20 cellular contexts compared by ENCODE assay signal in the genomic region with DNA sequence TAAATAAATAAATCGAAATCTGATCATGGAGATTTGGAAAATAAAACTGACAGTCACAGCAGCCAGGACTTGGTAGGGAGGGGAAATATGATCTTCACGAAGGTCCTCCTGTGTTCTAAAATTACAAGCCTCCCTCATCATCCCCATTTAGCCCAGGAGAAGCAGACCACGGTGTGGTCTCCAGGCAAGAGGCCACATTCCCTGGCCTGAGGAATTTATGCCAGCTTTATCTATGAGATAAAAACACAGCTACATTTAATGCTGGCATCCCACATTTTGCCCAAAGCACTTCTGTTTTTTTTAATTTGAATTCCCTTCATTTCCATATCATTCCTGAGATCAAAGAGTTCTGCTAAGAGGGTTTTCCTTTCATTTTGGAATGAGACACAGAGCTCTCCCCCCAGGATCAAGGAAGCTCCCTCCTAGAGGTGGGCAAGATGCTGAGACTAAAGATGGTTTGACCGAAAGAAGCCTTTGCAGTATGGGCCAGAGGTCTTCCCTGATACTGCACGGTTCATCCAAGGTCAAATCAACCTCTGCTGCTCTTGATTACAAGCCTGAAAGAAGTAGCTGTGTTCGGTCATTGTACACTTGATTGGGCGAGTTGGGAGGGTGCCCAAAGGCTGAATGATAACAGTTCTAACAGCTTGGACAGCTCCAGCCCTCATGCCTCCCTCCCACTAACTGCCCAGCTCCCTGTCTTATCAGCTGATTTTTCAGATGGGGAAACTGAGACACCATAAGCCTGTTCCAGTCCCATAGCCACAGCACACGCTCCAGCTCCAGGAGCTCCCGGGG. TPM values are rescaled to one million over a fixed set of nuclear protein-coding genes. Genes with fewer than 3 reads are reported as not detected.
"Had no signal": no experiment of that assay in that cellular context is flagged by ENCODE, and none has a peak within 500 bp of the region (broad histone marks: within the 10 kb centered on the region; RNA-seq: fewer than 3 reads in every experiment).

No MANE protein-coding gene starts in this region.

- H3K4me1 ChIP-seq: foreskin keratinocyte, parathyroid adenoma, suprapubic skin, upper lobe of left lung had no signal

- DNase-seq: activated CD4-positive, alpha-beta T cell treated with anti-CD3 and anti-CD28 coated beads, Interleukin-2, amount 10 ng/mL, durations not matched to agents 7 days and 5 days; activated CD8-positive, alpha-beta memory T cell treated with anti-CD3 and anti-CD28 coated beads for 24 hours; activated gamma-delta T cell treated with Interleukin-2 at 50 U/mL for 16 hours; effector memory CD4-positive, alpha-beta T cell; foreskin keratinocyte; head of caudate nucleus; naive thymus-derived CD4-positive, alpha-beta T cell; stimulated activated CD4-positive, alpha-beta T cell treated with anti-CD3 and anti-CD28 coated beads, Interleukin-4, amount 100 ng/mL, for 4 hours; stimulated activated CD8-positive, alpha-beta memory T cell treated with anti-CD3 and anti-CD28 coated beads, Interleukin-4, amount 100 ng/mL, for 48 hours; stimulated activated naive CD4-positive, alpha-beta T cell treated with Interleukin-2 at 50 U/mL for 16 hours; upper lobe of left lung had no signal

- H3K27ac ChIP-seq: foreskin keratinocyte, parathyroid adenoma, suprapubic skin, upper lobe of left lung had no signal

- H3K36me3 Mint-ChIP-seq: activated naive CD8-positive, alpha-beta T cell; naive thymus-derived CD4-positive, alpha-beta T cell had no signal

- H3K4me3 ChIP-seq: smooth muscle cell, suprapubic skin, upper lobe of left lung had no signal

- H3K27me3 ChIP-seq: upper lobe of left lung had no signal

- ATAC-seq: foreskin keratinocyte; naive thymus-derived CD4-positive, alpha-beta T cell had no signal

- H3K9me3 Mint-ChIP-seq: activated CD4-positive, alpha-beta T cell treated with anti-CD3 and anti-CD28 coated beads, Interleukin-2, amount 10 ng/mL, durations not matched to agents 7 days and 5 days; dendritic cell treated with granulocyte-macrophage colony-stimulating factor and Interleukin-4, amounts not matched to agents 40 ng/mL and 50 ng/mL, for 4 days; naive thymus-derived CD4-positive, alpha-beta T cell; T-helper 2 cell treated with Interferon-gamma antibody and Interleukin-4, amounts not matched to agents 5 μg/mL and 100 μg/mL, for 36 hours had no signal

- H3K4me3 Mint-ChIP-seq: activated CD4-positive, alpha-beta T cell treated with anti-CD3 and anti-CD28 coated beads, Interleukin-2, amount 10 ng/mL, durations not matched to agents 7 days and 5 days; activated naive CD8-positive, alpha-beta T cell; dendritic cell treated with granulocyte-macrophage colony-stimulating factor and Interleukin-4, amounts not matched to agents 40 ng/mL and 50 ng/mL, for 4 days; naive thymus-derived CD4-positive, alpha-beta T cell; T-helper 2 cell treated with Interferon-gamma antibody and Interleukin-4, amounts not matched to agents 5 μg/mL and 100 μg/mL, for 36 hours had no signal

- H3K36me3 ChIP-seq: suprapubic skin, upper lobe of left lung had no signal

- H3K9me3 ChIP-seq: suprapubic skin, upper lobe of left lung had no signal

- H3K27ac Mint-ChIP-seq: activated CD4-positive, alpha-beta T cell treated with anti-CD3 and anti-CD28 coated beads, Interleukin-2, amount 10 ng/mL, durations not matched to agents 7 days and 5 days; activated naive CD8-positive, alpha-beta T cell; dendritic cell treated with granulocyte-macrophage colony-stimulating factor and Interleukin-4, amounts not matched to agents 40 ng/mL and 50 ng/mL, for 4 days; naive thymus-derived CD4-positive, alpha-beta T cell; T-helper 2 cell treated with Interferon-gamma antibody and Interleukin-4, amounts not matched to agents 5 μg/mL and 100 μg/mL, for 36 hours had no signal

- H3K27me3 Mint-ChIP-seq: activated CD4-positive, alpha-beta T cell treated with anti-CD3 and anti-CD28 coated beads, Interleukin-2, amount 10 ng/mL, durations not matched to agents 7 days and 5 days had no signal

- H3K4me1 Mint-ChIP-seq: activated CD4-positive, alpha-beta T cell treated with anti-CD3 and anti-CD28 coated beads, Interleukin-2, amount 10 ng/mL, durations not matched to agents 7 days and 5 days; naive thymus-derived CD4-positive, alpha-beta T cell had no signal

RNA-seq across cellular contexts. Expression of a gene that starts 43.0 kb away (rescaled TPM):
- total RNA-seq: activated CD4-positive, alpha-beta T cell treated with anti-CD3 and anti-CD28 coated beads, Interleukin-2, amount 10 ng/mL, durations not matched to agents 7 days and 5 days; foreskin keratinocyte; lung microvascular endothelial cell; mononuclear cell; naive thymus-derived CD4-positive, alpha-beta T cell; renal cortical epithelial cell; smooth muscle cell; suprapubic skin had no signal
- polyA plus RNA-seq: foreskin keratinocyte; naive thymus-derived CD4-positive, alpha-beta T cell; smooth muscle cell had no signal
